ENCODE assay signal across 2 cellular contexts in the genomic region with DNA sequence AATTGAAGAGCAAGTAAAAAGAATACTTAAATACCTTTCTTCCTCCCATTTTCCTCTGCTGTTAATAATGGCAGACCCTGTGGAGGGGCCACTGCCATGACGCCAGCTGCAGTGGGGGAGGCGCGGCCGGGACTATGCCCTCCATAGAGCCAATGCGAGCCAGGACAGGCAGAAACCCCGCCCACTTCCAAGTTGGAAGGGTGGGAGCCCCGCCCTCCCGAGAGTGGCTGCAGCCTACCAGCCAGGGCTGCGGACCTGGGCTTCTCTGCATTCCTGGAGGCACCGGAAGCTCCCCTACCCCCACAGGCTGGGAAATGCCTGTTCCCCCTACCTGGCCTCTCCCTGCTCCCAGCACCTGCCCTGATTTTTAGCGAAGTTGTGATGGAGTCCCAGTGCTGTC.
TF ChIP-seq lines count a peak whose summit lies in the region.

No MANE protein-coding gene starts in this region.

TF ChIP-seq in HepG2, 621 proteins besides CTCF, POLR2A, EP300 and RAD21:
- TF ChIP-seq TGIF2 (CRISPR knock-in tag; IDR thresholded peaks at IDR 0.05), result no peak
- no peak for TF ChIP-seq CCAR2 (optimal IDR thresholded peaks at IDR 0.05; ENCODE audit: low read depth, low read length)

TF ChIP-seq in SK-N-SH, 30 proteins besides CTCF, POLR2A, EP300 and RAD21:
- TF ChIP-seq, protein P1, sequence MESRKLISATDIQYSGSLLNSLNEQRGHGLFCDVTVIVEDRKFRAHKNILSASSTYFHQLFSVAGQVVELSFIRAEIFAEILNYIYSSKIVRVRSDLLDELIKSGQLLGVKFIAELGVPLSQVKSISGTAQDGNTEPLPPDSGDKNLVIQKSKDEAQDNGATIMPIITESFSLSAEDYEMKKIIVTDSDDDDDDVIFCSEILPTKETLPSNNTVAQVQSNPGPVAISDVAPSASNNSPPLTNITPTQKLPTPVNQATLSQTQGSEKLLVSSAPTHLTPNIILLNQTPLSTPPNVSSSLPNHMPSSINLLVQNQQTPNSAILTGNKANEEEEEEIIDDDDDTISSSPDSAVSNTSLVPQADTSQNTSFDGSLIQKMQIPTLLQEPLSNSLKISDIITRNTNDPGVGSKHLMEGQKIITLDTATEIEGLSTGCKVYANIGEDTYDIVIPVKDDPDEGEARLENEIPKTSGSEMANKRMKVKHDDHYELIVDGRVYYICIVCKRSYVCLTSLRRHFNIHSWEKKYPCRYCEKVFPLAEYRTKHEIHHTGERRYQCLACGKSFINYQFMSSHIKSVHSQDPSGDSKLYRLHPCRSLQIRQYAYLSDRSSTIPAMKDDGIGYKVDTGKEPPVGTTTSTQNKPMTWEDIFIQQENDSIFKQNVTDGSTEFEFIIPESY (IDR thresholded peaks at IDR 0.05; ENCODE audit: borderline replicate concordance, low read depth), result no peak
- no peak for TF ChIP-seq NRF1 (IDR thresholded peaks at IDR 0.05; ENCODE audit: low read depth, low read length)
- no peak for TF ChIP-seq ELF1 (IDR thresholded peaks at IDR 0.05)
- no peak for TF ChIP-seq EZH2phosphoT487 (IDR thresholded peaks at IDR 0.05; ENCODE audit: borderline replicate concordance, low read depth)
- no peak for TF ChIP-seq NFIC (IDR thresholded peaks at IDR 0.05; ENCODE audit: borderline replicate concordance)
- TF ChIP-seq SIN3A (IDR thresholded peaks at IDR 0.05; ENCODE audit: borderline replicate concordance, low read depth, low read length), result no peak
- TF ChIP-seq SMC3 (IDR thresholded peaks at IDR 0.05; ENCODE audit: low read depth, low read length), result no peak
- no peak for TF ChIP-seq MEF2A (IDR thresholded peaks at IDR 0.05; ENCODE audit: borderline replicate concordance, low read depth)
- TF ChIP-seq, protein P2, sequence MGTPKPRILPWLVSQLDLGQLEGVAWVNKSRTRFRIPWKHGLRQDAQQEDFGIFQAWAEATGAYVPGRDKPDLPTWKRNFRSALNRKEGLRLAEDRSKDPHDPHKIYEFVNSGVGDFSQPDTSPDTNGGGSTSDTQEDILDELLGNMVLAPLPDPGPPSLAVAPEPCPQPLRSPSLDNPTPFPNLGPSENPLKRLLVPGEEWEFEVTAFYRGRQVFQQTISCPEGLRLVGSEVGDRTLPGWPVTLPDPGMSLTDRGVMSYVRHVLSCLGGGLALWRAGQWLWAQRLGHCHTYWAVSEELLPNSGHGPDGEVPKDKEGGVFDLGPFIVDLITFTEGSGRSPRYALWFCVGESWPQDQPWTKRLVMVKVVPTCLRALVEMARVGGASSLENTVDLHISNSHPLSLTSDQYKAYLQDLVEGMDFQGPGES (IDR thresholded peaks at IDR 0.05; ENCODE audit: low read depth, low read length), result no peak
- no peak for TF ChIP-seq FOSL2 (IDR thresholded peaks at IDR 0.05; ENCODE audit: borderline replicate concordance, low read depth)
- no peak for TF ChIP-seq RFX5 (IDR thresholded peaks at IDR 0.05; ENCODE audit: low read length)
- TF ChIP-seq, protein P3, sequence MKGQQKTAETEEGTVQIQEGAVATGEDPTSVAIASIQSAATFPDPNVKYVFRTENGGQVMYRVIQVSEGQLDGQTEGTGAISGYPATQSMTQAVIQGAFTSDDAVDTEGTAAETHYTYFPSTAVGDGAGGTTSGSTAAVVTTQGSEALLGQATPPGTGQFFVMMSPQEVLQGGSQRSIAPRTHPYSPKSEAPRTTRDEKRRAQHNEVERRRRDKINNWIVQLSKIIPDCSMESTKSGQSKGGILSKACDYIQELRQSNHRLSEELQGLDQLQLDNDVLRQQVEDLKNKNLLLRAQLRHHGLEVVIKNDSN (IDR thresholded peaks at IDR 0.05; ENCODE audit: borderline replicate concordance, low read depth), result no peak
- TF ChIP-seq, protein P4, sequence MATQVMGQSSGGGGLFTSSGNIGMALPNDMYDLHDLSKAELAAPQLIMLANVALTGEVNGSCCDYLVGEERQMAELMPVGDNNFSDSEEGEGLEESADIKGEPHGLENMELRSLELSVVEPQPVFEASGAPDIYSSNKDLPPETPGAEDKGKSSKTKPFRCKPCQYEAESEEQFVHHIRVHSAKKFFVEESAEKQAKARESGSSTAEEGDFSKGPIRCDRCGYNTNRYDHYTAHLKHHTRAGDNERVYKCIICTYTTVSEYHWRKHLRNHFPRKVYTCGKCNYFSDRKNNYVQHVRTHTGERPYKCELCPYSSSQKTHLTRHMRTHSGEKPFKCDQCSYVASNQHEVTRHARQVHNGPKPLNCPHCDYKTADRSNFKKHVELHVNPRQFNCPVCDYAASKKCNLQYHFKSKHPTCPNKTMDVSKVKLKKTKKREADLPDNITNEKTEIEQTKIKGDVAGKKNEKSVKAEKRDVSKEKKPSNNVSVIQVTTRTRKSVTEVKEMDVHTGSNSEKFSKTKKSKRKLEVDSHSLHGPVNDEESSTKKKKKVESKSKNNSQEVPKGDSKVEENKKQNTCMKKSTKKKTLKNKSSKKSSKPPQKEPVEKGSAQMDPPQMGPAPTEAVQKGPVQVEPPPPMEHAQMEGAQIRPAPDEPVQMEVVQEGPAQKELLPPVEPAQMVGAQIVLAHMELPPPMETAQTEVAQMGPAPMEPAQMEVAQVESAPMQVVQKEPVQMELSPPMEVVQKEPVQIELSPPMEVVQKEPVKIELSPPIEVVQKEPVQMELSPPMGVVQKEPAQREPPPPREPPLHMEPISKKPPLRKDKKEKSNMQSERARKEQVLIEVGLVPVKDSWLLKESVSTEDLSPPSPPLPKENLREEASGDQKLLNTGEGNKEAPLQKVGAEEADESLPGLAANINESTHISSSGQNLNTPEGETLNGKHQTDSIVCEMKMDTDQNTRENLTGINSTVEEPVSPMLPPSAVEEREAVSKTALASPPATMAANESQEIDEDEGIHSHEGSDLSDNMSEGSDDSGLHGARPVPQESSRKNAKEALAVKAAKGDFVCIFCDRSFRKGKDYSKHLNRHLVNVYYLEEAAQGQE (IDR thresholded peaks at IDR 0.05; ENCODE audit: low read depth, low read length), result no peak
